Comparison of ENCODE assay signal across 1 cellular context in the genomic region with DNA sequence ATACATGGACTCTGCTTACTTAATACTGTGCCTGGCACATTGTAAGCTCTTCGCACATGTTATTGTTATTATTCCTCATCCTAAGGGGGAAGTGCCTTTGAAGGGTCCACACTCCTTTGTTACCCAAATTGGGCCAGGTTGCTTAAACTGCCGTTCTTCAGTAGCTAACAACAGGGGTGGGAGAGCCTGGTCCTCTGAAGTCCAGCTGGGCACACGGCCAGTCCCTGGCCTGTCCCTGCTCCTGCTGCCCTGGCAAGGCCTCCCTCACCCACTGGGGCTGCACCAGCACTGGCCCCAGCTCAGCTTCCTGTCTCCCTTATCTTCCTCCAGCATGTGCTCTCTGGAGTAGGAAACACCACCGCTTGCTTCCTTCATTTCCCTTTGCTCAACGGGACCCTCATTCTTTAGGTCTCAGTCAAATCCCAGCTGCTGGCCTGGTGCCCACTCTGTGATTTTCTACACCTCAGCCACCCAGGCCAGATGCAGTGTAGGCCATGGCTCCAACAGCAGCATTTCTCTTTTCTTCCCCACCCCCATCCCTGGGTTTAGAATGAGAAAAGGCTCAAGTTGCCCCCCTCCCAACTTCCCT.
TF ChIP-seq lines count a peak whose summit lies in the region.

No MANE protein-coding gene starts in this region.

TF ChIP-seq in H1, 55 proteins besides CTCF, POLR2A, EP300 and RAD21:
- TF ChIP-seq CBX5 (IDR thresholded peaks at IDR 0.05; ENCODE audit: low read depth, low read length) (no peak), NANOG (IDR thresholded peaks at IDR 0.05; ENCODE audit: insufficient read depth, low read depth, low read length, poor library complexity, severe bottlenecking) (peak; percentile 75), RBBP5 (IDR thresholded peaks at IDR 0.05; ENCODE audit: borderline replicate concordance, low read depth, low read length) (peak; percentile 57; the same call in 1 of the 2 replicates), ZNF274 (IDR thresholded peaks at IDR 0.05; ENCODE audit: borderline replicate concordance, extremely low read depth, low read length) (no peak), YY1 (IDR thresholded peaks at IDR 0.05; ENCODE audit: low read depth, low read length) (no peak)
- TF ChIP-seq, protein P1, sequence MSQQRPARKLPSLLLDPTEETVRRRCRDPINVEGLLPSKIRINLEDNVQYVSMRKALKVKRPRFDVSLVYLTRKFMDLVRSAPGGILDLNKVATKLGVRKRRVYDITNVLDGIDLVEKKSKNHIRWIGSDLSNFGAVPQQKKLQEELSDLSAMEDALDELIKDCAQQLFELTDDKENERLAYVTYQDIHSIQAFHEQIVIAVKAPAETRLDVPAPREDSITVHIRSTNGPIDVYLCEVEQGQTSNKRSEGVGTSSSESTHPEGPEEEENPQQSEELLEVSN (IDR thresholded peaks at IDR 0.05), result no peak
